18 cellular contexts compared by ENCODE assay signal in genomic region chr1:224816062-224816461, GRCh38.
DNase-seq lines count a peak whose midpoint lies in the region; ATAC-seq lines count a peak whose summit lies in the region.
"Had no signal": no experiment of that assay in that cellular context is flagged by ENCODE, and none has a peak within 500 bp of the region (broad histone marks: within the 10 kb centered on the region; RNA-seq: fewer than 3 reads in every experiment).

No MANE protein-coding gene starts in this region.

- DNase-seq in NCI-H2196 (lab: John Stamatoyannopoulos, UW; ENCODE audit: unreplicated experiment) (peak; percentile 28), AG20443 (ENCODE audit: low spot score) (no peak), EL (no peak)
- DNase-seq in activated CD8-positive, alpha-beta memory T cell treated with anti-CD3 and anti-CD28 coated beads, Interleukin-2, amount 50 U/mL, for 4 hours: no peak
- DNase-seq: AML-193; Caco-2; CD4-positive, CD25-positive, alpha-beta regulatory T cell; DMS153; KBM-7; NCI-H1436; NCI-H2029; RPMI8226; SIG-M5; T-helper 17 cell had no signal

- ATAC-seq in GM18861 (IDR thresholded peaks at IDR 0.05; ENCODE audit: unreplicated experiment) (peak; percentile 63), GM19463 (IDR thresholded peaks at IDR 0.05; ENCODE audit: unreplicated experiment) (peak; percentile 46), HG02981 (IDR thresholded peaks at IDR 0.05; ENCODE audit: unreplicated experiment) (peak; percentile 51), HG02763 (IDR thresholded peaks at IDR 0.05; ENCODE audit: unreplicated experiment) (no peak)
- ATAC-seq: T-helper 17 cell had no signal
